In the genomic region with DNA sequence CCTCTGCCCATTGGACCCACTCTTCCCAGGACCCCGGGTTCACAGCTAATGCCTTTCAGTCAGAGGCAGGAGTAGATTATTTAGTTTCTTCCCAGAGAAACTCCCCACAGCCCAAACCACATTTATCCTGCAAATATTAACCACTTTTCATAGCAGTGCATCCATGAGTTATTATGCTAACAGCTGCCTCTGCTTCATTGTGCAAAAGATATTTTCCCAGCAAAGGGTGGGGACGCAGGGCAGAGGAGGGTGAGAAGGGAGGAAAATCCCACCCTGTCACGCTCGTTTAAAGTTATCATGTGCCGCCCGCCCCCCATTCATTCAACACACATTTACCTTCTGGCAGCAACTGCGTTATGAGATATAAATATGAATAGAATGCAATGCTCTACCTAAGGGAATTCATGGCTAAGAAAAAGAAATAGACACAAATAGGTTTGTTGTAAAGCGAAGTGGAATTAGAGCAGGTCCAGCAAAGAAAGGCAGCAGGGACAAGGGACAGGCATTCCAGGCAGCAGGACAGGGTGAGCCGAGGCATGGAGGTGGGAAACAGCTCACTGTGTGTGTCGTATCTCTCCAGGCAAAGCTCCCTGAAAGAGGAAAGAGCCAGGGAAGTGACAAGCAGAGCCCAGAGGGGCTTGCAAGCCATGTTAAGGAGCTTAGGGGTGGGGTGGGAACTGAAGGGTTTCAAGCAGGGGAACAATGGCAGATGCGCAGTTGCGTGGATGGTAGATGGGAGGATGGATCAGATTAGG, we compare ENCODE assay signal across 28 cellular contexts.
"Had no signal": no experiment of that assay in that cellular context is flagged by ENCODE, and none has a peak within 500 bp of the region (broad histone marks: within the 10 kb centered on the region; RNA-seq: fewer than 3 reads in every experiment).

No MANE protein-coding gene starts in this region.

- ATAC-seq: esophagus mucosa, sciatic nerve had no signal

- H3K9me3 ChIP-seq: thoracic aorta, vagina had no signal

- H3K27me3 ChIP-seq: brain microvascular endothelial cell, vagina had no signal

- DNase-seq: activated B cell treated with CpG ODN at 0.5 μM for 24 hours; activated CD4-positive, alpha-beta memory T cell treated with anti-CD3 and anti-CD28 coated beads for 36 hours; activated CD4-positive, alpha-beta T cell treated with anti-CD3 and anti-CD28 coated beads for 4 hours; activated gamma-delta T cell; activated naive CD4-positive, alpha-beta T cell treated with anti-CD3 and anti-CD28 coated beads, Interleukin-2, amount 50 U/mL, for 16 hours; activated T-cell treated with anti-CD3 and anti-CD28 coated beads, Interleukin-2, amount 50 U/mL, for 48 hours; aorta; brain microvascular endothelial cell; effector memory CD4-positive, alpha-beta T cell; foreskin melanocyte; hippocampal formation; kidney glomerular epithelial cell; left ventricle myocardium inferior; posterior cingulate gyrus; stimulated activated CD4-positive, alpha-beta T cell treated with anti-CD3 and anti-CD28 coated beads, Interleukin-4, amount 100 ng/mL, for 24 hours; stimulated activated naive CD4-positive, alpha-beta T cell treated with Interleukin-2 at 50 U/mL for 16 hours; T1000 had no signal

- H3K27ac Mint-ChIP-seq: activated B cell treated with CpG ODN at 0.5 μM for 24 hours; activated CD4-positive, alpha-beta memory T cell treated with anti-CD3 and anti-CD28 coated beads for 36 hours; mesothelial cell of epicardium; natural killer cell treated with Interleukin-12 subunit alpha and Interleukin-12 subunit beta and Interleukin-15 and Interleukin-18, amount 100 ng/mL, for 72 hours; T-helper 1 cell treated with Interleukin-12 subunit alpha and Interleukin-12 subunit beta and Interleukin-4 antibody, amounts not matched to agents 30 μg/mL and 1 μg/mL, for 36 hours; type B pancreatic cell had no signal

- H3K4me3 Mint-ChIP-seq: activated B cell treated with CpG ODN at 0.5 μM for 24 hours; activated CD4-positive, alpha-beta memory T cell treated with anti-CD3 and anti-CD28 coated beads for 36 hours; central memory CD8-positive, alpha-beta T cell; mesothelial cell of epicardium; natural killer cell treated with Interleukin-12 subunit alpha and Interleukin-12 subunit beta and Interleukin-15 and Interleukin-18, amount 100 ng/mL, for 72 hours; T-helper 1 cell treated with Interleukin-12 subunit alpha and Interleukin-12 subunit beta and Interleukin-4 antibody, amounts not matched to agents 30 μg/mL and 1 μg/mL, for 36 hours; type B pancreatic cell had no signal

- FAIRE-seq: colon, endothelial cell of umbilical vein had no signal

- H3K36me3 ChIP-seq: brain microvascular endothelial cell, left ventricle myocardium inferior, thoracic aorta, vagina had no signal

- H3K36me3 Mint-ChIP-seq: activated CD4-positive, alpha-beta memory T cell treated with anti-CD3 and anti-CD28 coated beads for 36 hours; type B pancreatic cell had no signal

- H3K4me1 ChIP-seq: vagina had no signal

- H3K4me3 ChIP-seq: left ventricle myocardium inferior, thoracic aorta, vagina had no signal

- H3K27ac ChIP-seq: brain microvascular endothelial cell, left ventricle myocardium inferior, thoracic aorta, vagina had no signal

- H3K9me3 Mint-ChIP-seq: central memory CD8-positive, alpha-beta T cell; natural killer cell treated with Interleukin-12 subunit alpha and Interleukin-12 subunit beta and Interleukin-15 and Interleukin-18, amount 100 ng/mL, for 72 hours; T-helper 1 cell treated with Interleukin-12 subunit alpha and Interleukin-12 subunit beta and Interleukin-4 antibody, amounts not matched to agents 30 μg/mL and 1 μg/mL, for 36 hours had no signal

- H3K4me1 Mint-ChIP-seq: activated B cell treated with CpG ODN at 0.5 μM for 24 hours; central memory CD8-positive, alpha-beta T cell had no signal
